24 cellular contexts compared by ENCODE assay signal in the genomic region with DNA sequence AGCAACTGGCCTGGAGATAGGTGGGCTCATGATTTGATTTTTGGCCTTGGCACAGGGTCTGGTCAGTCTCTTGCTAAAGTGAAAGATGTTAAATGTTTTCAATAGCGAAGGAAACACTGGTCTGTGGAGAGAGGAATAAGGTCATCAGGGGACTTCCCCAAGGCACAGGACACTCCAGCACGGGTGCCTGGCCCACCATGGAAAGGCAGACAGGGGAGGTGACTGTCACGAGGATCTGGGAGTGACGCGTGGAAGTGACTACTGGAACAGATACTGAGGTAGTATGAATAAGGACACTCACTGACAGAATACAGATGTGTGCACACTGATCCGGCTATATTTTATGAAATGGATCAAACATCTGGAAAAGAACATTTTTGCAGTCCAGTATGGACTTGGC. TPM values are rescaled to one million over a fixed set of nuclear protein-coding genes. Genes with fewer than 3 reads are reported as not detected.
"Had no signal": no experiment of that assay in that cellular context is flagged by ENCODE, and none has a peak within 500 bp of the region (broad histone marks: within the 10 kb centered on the region; RNA-seq: fewer than 3 reads in every experiment).

No MANE protein-coding gene starts in this region.

- H3K4me1 ChIP-seq: ascending aorta, esophagus muscularis mucosa, foreskin keratinocyte, heart left ventricle, vagina had no signal

- H3K4me3 Mint-ChIP-seq: activated CD4-positive, alpha-beta T cell treated with anti-CD3 and anti-CD28 coated beads, Interleukin-2, amount 10 ng/mL, durations not matched to agents 24 days and 14 days; activated naive CD4-positive, alpha-beta T cell treated with anti-CD3 and anti-CD28 coated beads, Interleukin-2, amount 10 ng/mL, durations not matched to agents 7 days and 5 days; activated naive CD8-positive, alpha-beta T cell treated with anti-CD3 and anti-CD28 coated beads, Interleukin-2, amount 10 ng/mL, durations not matched to agents 7 days and 5 days; activated T-helper 1 cell treated with anti-CD3 and anti-CD28 coated beads, Interleukin-12 subunit alpha, Interleukin-12 subunit beta, Interleukin-2, Interleukin-4 antibody, amounts not matched to agents 30 ng/mL and 10 ng/mL and 1 ng/mL, durations not matched to agents 14 hours and 24 hours and 36 hours; brain; memory B cell; natural killer cell had no signal

- H3K27ac Mint-ChIP-seq: activated CD4-positive, alpha-beta T cell treated with anti-CD3 and anti-CD28 coated beads, Interleukin-2, amount 10 ng/mL, durations not matched to agents 24 days and 14 days; activated naive CD4-positive, alpha-beta T cell treated with anti-CD3 and anti-CD28 coated beads, Interleukin-2, amount 10 ng/mL, durations not matched to agents 7 days and 5 days; activated naive CD8-positive, alpha-beta T cell treated with anti-CD3 and anti-CD28 coated beads, Interleukin-2, amount 10 ng/mL, durations not matched to agents 7 days and 5 days; activated T-helper 1 cell treated with anti-CD3 and anti-CD28 coated beads, Interleukin-12 subunit alpha, Interleukin-12 subunit beta, Interleukin-2, Interleukin-4 antibody, amounts not matched to agents 30 ng/mL and 10 ng/mL and 1 ng/mL, durations not matched to agents 14 hours and 24 hours and 36 hours; brain; memory B cell; natural killer cell had no signal

- DNase-seq: activated CD4-positive, alpha-beta T cell treated with anti-CD3 and anti-CD28 coated beads, Interleukin-2, amount 10 ng/mL, durations not matched to agents 24 days and 14 days; activated CD4-positive, CD25-positive, alpha-beta regulatory T cell treated with anti-CD3 and anti-CD28 coated beads, Interleukin-2, amount 50 U/mL, for 72 hours; activated gamma-delta T cell; activated naive CD4-positive, alpha-beta T cell treated with anti-CD3 and anti-CD28 coated beads, Interleukin-2, amount 10 ng/mL, durations not matched to agents 7 days and 5 days; activated naive CD8-positive, alpha-beta T cell treated with anti-CD3 and anti-CD28 coated beads, Interleukin-2, amount 10 ng/mL, durations not matched to agents 7 days and 5 days; activated T-cell treated with anti-CD3 and anti-CD28 coated beads, Interleukin-2, amount 50 U/mL, for 1 hour; cortex of kidney; foreskin keratinocyte; heart left ventricle; hypothalamus; natural killer cell; right cardiac atrium; spleen; stimulated activated naive CD4-positive, alpha-beta T cell treated with Interleukin-2 at 50 U/mL for 16 hours; T-helper 2 cell; testis; transverse colon had no signal

- H3K27me3 ChIP-seq: ascending aorta, cardiac muscle cell, esophagus muscularis mucosa, foreskin keratinocyte, heart left ventricle, spleen, testis, transverse colon, vagina had no signal

- H3K9me3 ChIP-seq: ascending aorta, esophagus muscularis mucosa, heart left ventricle, spleen, testis, transverse colon, vagina had no signal

- H3K27ac ChIP-seq: ascending aorta, cardiac muscle cell, esophagus muscularis mucosa, foreskin keratinocyte, heart left ventricle, testis, transverse colon, vagina had no signal

- H3K36me3 Mint-ChIP-seq: activated naive CD8-positive, alpha-beta T cell treated with anti-CD3 and anti-CD28 coated beads, Interleukin-2, amount 10 ng/mL, durations not matched to agents 7 days and 5 days had no signal

- H3K36me3 ChIP-seq: cardiac muscle cell, transverse colon, vagina had no signal

- H3K4me1 Mint-ChIP-seq: activated naive CD8-positive, alpha-beta T cell treated with anti-CD3 and anti-CD28 coated beads, Interleukin-2, amount 10 ng/mL, durations not matched to agents 7 days and 5 days; brain had no signal

- H3K9me3 Mint-ChIP-seq: activated CD4-positive, alpha-beta T cell treated with anti-CD3 and anti-CD28 coated beads, Interleukin-2, amount 10 ng/mL, durations not matched to agents 24 days and 14 days; activated naive CD4-positive, alpha-beta T cell treated with anti-CD3 and anti-CD28 coated beads, Interleukin-2, amount 10 ng/mL, durations not matched to agents 7 days and 5 days; activated naive CD8-positive, alpha-beta T cell treated with anti-CD3 and anti-CD28 coated beads, Interleukin-2, amount 10 ng/mL, durations not matched to agents 7 days and 5 days; activated T-helper 1 cell treated with anti-CD3 and anti-CD28 coated beads, Interleukin-12 subunit alpha, Interleukin-12 subunit beta, Interleukin-2, Interleukin-4 antibody, amounts not matched to agents 30 ng/mL and 10 ng/mL and 1 ng/mL, durations not matched to agents 14 hours and 24 hours and 36 hours; brain; memory B cell; natural killer cell had no signal

- H3K4me3 ChIP-seq: ascending aorta, cardiac muscle cell, esophagus muscularis mucosa, heart left ventricle, spleen, testis, transverse colon, vagina had no signal

- ATAC-seq: foreskin keratinocyte, natural killer cell had no signal

- H3K27me3 Mint-ChIP-seq: activated CD4-positive, alpha-beta T cell treated with anti-CD3 and anti-CD28 coated beads, Interleukin-2, amount 10 ng/mL, durations not matched to agents 24 days and 14 days; activated naive CD4-positive, alpha-beta T cell treated with anti-CD3 and anti-CD28 coated beads, Interleukin-2, amount 10 ng/mL, durations not matched to agents 7 days and 5 days; memory B cell had no signal

RNA-seq across cellular contexts. Expression of a gene that starts 16.7 kb away (rescaled TPM):
- total RNA-seq: cardiac muscle cell had no signal

RNA-seq across cellular contexts. Expression of a gene that starts 39.0 kb away (rescaled TPM):
- total RNA-seq: foreskin keratinocyte, transverse colon, vagina had no signal
